In genomic region chr7:51950811-51951210, GRCh38 we compare ENCODE assay signal across 26 cellular contexts.
A peak's percentile ranks its signal among the peaks of the same experiment; 100 is the strongest.
DNase-seq lines count a peak whose midpoint lies in the region; ATAC-seq and TF ChIP-seq lines count a peak whose summit lies in the region.
"Had no signal": no experiment of that assay in that cellular context is flagged by ENCODE, and none has a peak within 500 bp of the region (broad histone marks: within the 10 kb centered on the region; RNA-seq: fewer than 3 reads in every experiment).

No MANE protein-coding gene starts in this region.

- no peaks in the 10 kb centered on the region for H3K36me3 ChIP-seq in ES-I3 (ENCODE audit: insufficient read depth, low read length)
- no peaks in the 10 kb centered on the region for H3K36me3 ChIP-seq in MG63
- H3K36me3 ChIP-seq in endodermal cell (ENCODE audit: control insufficient read depth, insufficient read depth, low read length), result no peaks in the 10 kb centered on the region
- no peaks in the 10 kb centered on the region for H3K36me3 ChIP-seq in mesodermal cell (ENCODE audit: control insufficient read depth, insufficient read depth, low read length)
- no peaks in the 10 kb centered on the region for H3K36me3 ChIP-seq in colonic mucosa
- H3K36me3 ChIP-seq: esophagus muscularis mucosa, transverse colon had no signal

- TF ChIP-seq POLR2A in GM18505 (IDR thresholded peaks at IDR 0.05; ENCODE audit: borderline replicate concordance, extremely low read depth, insufficient read depth, insufficient read length), result no peak

- intact Hi-C loops in colonic mucosa (cut with DNase I), result no loop called here

- H3K9ac ChIP-seq in ES-I3 (ENCODE audit: low read depth, low read length), result peak overlapping the region; percentile 5; the same call in 1 of the 2 replicates
- H3K9ac ChIP-seq in endodermal cell (ENCODE audit: extremely low read depth, low read length, poor library complexity, severe bottlenecking), result no peak overlapping the region
- H3K9ac ChIP-seq in colonic mucosa (ENCODE audit: low read depth in 2 of 2, low read length in 2 of 2), result no peak overlapping the region

- no peaks in the 10 kb centered on the region for H3K27me3 ChIP-seq in MG63
- H3K27me3 ChIP-seq in endodermal cell (ENCODE audit: control insufficient read depth, insufficient read depth, low read length, poor library complexity, severe bottlenecking), result no peaks in the 10 kb centered on the region
- H3K27me3 ChIP-seq in colonic mucosa, result no peaks in the 10 kb centered on the region
- H3K27me3 ChIP-seq: esophagus muscularis mucosa, transverse colon had no signal

- H3K4me1 Mint-ChIP-seq in endodermal cell, result peaks cover 12% of the 10 kb centered on the region
- H3K4me1 Mint-ChIP-seq: activated CD4-positive, alpha-beta T cell treated with anti-CD3 and anti-CD28 coated beads, Interleukin-2, amount 10 ng/mL, durations not matched to agents 24 days and 14 days; central memory CD8-positive, alpha-beta T cell; immature natural killer cell; naive thymus-derived CD8-positive, alpha-beta T cell had no signal

- H3K9me3 Mint-ChIP-seq in endodermal cell, result no peaks in the 10 kb centered on the region

- no peak for ATAC-seq in HG02798 (IDR thresholded peaks at IDR 0.05; ENCODE audit: poor library complexity, unreplicated experiment)
- ATAC-seq in HG02763 (IDR thresholded peaks at IDR 0.05; ENCODE audit: unreplicated experiment), result no peak
- ATAC-seq in GM18505 (IDR thresholded peaks at IDR 0.05; ENCODE audit: unreplicated experiment), result no peak
- ATAC-seq: naive thymus-derived CD8-positive, alpha-beta T cell had no signal

- no peaks in the 10 kb centered on the region for H3K9me3 ChIP-seq in ES-I3 (ENCODE audit: control insufficient read depth, insufficient read depth, low read length)
- no peaks in the 10 kb centered on the region for H3K9me3 ChIP-seq in MG63
- no peaks in the 10 kb centered on the region for H3K9me3 ChIP-seq in endodermal cell (ENCODE audit: control insufficient read depth, low read length)
- peaks cover 7% of the 10 kb centered on the region for H3K9me3 ChIP-seq in mesodermal cell (ENCODE audit: control insufficient read depth, low read length)
- H3K9me3 ChIP-seq in colonic mucosa, result no peaks in the 10 kb centered on the region
- H3K9me3 ChIP-seq: esophagus muscularis mucosa, transverse colon had no signal

- H3K4me3 ChIP-seq in MG63 (no peak overlapping the region), endodermal cell (ENCODE audit: low read length) (no peak overlapping the region), mesodermal cell (ENCODE audit: extremely low read depth, insufficient read depth, low read length, poor library complexity, severe bottlenecking) (no peak overlapping the region), colonic mucosa (no peak overlapping the region)
- H3K4me3 ChIP-seq: esophagus muscularis mucosa, skin epidermis, transverse colon had no signal

- no peaks in the 10 kb centered on the region for H3K36me3 Mint-ChIP-seq in endodermal cell (ENCODE audit: low read depth)
- H3K36me3 Mint-ChIP-seq: immature natural killer cell; naive thymus-derived CD8-positive, alpha-beta T cell had no signal

- WGBS in endodermal cell (ENCODE audit: insufficient coverage in 1 of 2, insufficient read length in 1 of 2), 2 experiments, result 10 to 52% methylated on average over 1 to 3 of the region's 3 CpGs
- WGBS in mesodermal cell (ENCODE audit: insufficient coverage in 2 of 2), 2 experiments, result 0 to 30% methylated on average over 1 to 2 of the region's 3 CpGs

- H3K27ac ChIP-seq in endodermal cell (ENCODE audit: low read depth, low read length) (peak overlapping the region; percentile 45), mesodermal cell (ENCODE audit: low read depth, low read length, severe bottlenecking) (peak overlapping the region; percentile 71), colonic mucosa (no peak overlapping the region)
- H3K27ac ChIP-seq: esophagus muscularis mucosa, RWPE1, skin epidermis, transverse colon had no signal

- peak overlapping the region; percentile 57 for H3K27ac Mint-ChIP-seq in endodermal cell
- H3K27ac Mint-ChIP-seq: activated CD4-positive, alpha-beta T cell treated with anti-CD3 and anti-CD28 coated beads, Interleukin-2, amount 10 ng/mL, durations not matched to agents 24 days and 14 days; immature natural killer cell; naive thymus-derived CD8-positive, alpha-beta T cell; progenitor cell of endocrine pancreas; stimulated activated naive CD8-positive, alpha-beta T cell treated with anti-CD3 and anti-CD28 coated beads, Interleukin-15, Interleukin-2, amounts not matched to agents 100 ng/mL and 50 ng/mL, for 24 hours had no signal

- no peak overlapping the region for H3K4me3 Mint-ChIP-seq in endodermal cell
- H3K4me3 Mint-ChIP-seq: activated CD4-positive, alpha-beta T cell treated with anti-CD3 and anti-CD28 coated beads, Interleukin-2, amount 10 ng/mL, durations not matched to agents 24 days and 14 days; central memory CD8-positive, alpha-beta T cell; immature natural killer cell; naive thymus-derived CD8-positive, alpha-beta T cell; stimulated activated naive CD8-positive, alpha-beta T cell treated with anti-CD3 and anti-CD28 coated beads, Interleukin-15, Interleukin-2, amounts not matched to agents 100 ng/mL and 50 ng/mL, for 24 hours had no signal

- TF ChIP-seq CTCF in endodermal cell (conservative IDR thresholded peaks at IDR 0.05), result no peak
- no peak for TF ChIP-seq CTCF in colonic mucosa (IDR thresholded peaks at IDR 0.05)

- DNase-seq in MG63 (peak; percentile 49), endodermal cell (no peak), colonic mucosa (no peak)
- DNase-seq: activated CD4-positive, alpha-beta T cell treated with anti-CD3 and anti-CD28 coated beads, Interleukin-2, amount 10 ng/mL, durations not matched to agents 24 days and 14 days; activated CD8-positive, alpha-beta memory T cell treated with anti-CD3 and anti-CD28 coated beads, Interleukin-2, amount 50 U/mL, for 4 hours; activated effector memory CD4-positive, alpha-beta T cell treated with anti-CD3 and anti-CD28 coated beads, Interleukin-2, amount 50 U/mL, for 16 hours; effector CD4-positive, alpha-beta T cell; HCEC 1CT; immature natural killer cell; MM.1S; naive thymus-derived CD8-positive, alpha-beta T cell; NCI-H1694; NCI-H446 treated with DMSO at 0.1 percent for 48 hours; stimulated activated CD4-positive, alpha-beta T cell treated with anti-CD3 and anti-CD28 coated beads, Interleukin-2, amount 100 ng/mL, for 48 hours; transverse colon had no signal

- peaks cover 39% of the 10 kb centered on the region for H3K4me1 ChIP-seq in ES-I3 (ENCODE audit: insufficient read depth, low read length)
- H3K4me1 ChIP-seq in endodermal cell (ENCODE audit: control insufficient read depth, insufficient read depth, low read length), result peaks cover 3% of the 10 kb centered on the region
- peaks cover 16% of the 10 kb centered on the region for H3K4me1 ChIP-seq in mesodermal cell (ENCODE audit: control insufficient read depth, insufficient read depth, low read length, poor library complexity, severe bottlenecking)
- H3K4me1 ChIP-seq in colonic mucosa, result no peaks in the 10 kb centered on the region
- H3K4me1 ChIP-seq: esophagus muscularis mucosa, transverse colon had no signal

- H3K27me3 Mint-ChIP-seq in endodermal cell (ENCODE audit: insufficient read depth), result no peaks in the 10 kb centered on the region
- H3K27me3 Mint-ChIP-seq: activated CD4-positive, alpha-beta T cell treated with anti-CD3 and anti-CD28 coated beads, Interleukin-2, amount 10 ng/mL, durations not matched to agents 24 days and 14 days; central memory CD8-positive, alpha-beta T cell; naive thymus-derived CD8-positive, alpha-beta T cell; progenitor cell of endocrine pancreas; stimulated activated naive CD8-positive, alpha-beta T cell treated with anti-CD3 and anti-CD28 coated beads, Interleukin-15, Interleukin-2, amounts not matched to agents 100 ng/mL and 50 ng/mL, for 24 hours had no signal
